ENCODE assay signal across 13 cellular contexts in the genomic region with DNA sequence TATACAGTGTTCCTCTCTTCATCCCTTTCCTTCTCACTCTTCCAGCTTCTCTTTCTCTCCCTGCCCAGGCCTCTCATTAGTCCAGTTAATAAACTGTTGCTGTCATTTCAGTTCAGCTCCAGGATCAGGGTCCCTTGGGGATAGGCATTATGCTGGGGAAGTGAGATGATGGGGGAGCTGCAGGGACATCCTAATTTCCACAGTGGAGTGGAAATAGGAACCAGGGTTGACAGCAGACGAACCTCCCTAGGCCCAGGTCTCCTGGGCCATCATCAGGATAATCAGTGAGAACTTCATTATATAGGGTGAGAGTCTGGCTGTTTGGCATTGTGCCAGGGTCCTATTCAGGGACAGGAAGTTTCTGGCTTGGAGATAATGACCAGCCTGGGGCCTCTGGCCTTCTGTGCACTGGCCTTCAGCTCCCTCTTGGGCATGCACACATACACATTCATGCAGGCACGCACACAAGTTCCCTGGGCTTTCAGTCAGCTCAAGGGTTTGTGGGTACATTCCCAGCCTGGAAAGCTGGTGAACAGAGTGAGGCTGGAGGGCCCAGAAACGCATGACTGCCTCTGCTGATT. TPM values are rescaled to one million over a fixed set of nuclear protein-coding genes. Genes with fewer than 3 reads are reported as not detected.
DNase-seq lines count a peak whose midpoint lies in the region; ATAC-seq, FAIRE-seq and TF ChIP-seq lines count a peak whose summit lies in the region.
"Had no signal": no experiment of that assay in that cellular context is flagged by ENCODE, and none has a peak within 500 bp of the region (broad histone marks: within the 10 kb centered on the region; RNA-seq: fewer than 3 reads in every experiment).

No MANE protein-coding gene starts in this region.

- H3K36me3 ChIP-seq in endothelial cell of umbilical vein (ENCODE audit: control insufficient read depth in 2 of 2, extremely low read depth in 1 of 2, insufficient read depth in 2 of 2, low read length in 2 of 2) = no peaks in the 10 kb centered on the region
- no peaks in the 10 kb centered on the region for H3K36me3 ChIP-seq in osteoblast (ENCODE audit: insufficient read depth, low read length)
- no peaks in the 10 kb centered on the region for H3K36me3 ChIP-seq in GM23338 (ENCODE audit: insufficient read depth)
- H3K36me3 ChIP-seq in colonic mucosa = no peaks in the 10 kb centered on the region
- H3K36me3 ChIP-seq: WERI-Rb-1 had no signal

- TF ChIP-seq CTCF in endothelial cell of umbilical vein (IDR thresholded peaks at IDR 0.05; ENCODE audit: extremely low read depth in 1 of 2, insufficient read depth in 1 of 2, low read depth in 1 of 2, low read length in 2 of 2) = no peak
- TF ChIP-seq CTCF in osteoblast (IDR thresholded peaks at IDR 0.05; ENCODE audit: extremely low read depth, low read depth, low read length) = no peak
- no peak for TF ChIP-seq CTCF in GM23338 (conservative IDR thresholded peaks at IDR 0.05; ENCODE audit: low read depth in 2 of 2)
- TF ChIP-seq CTCF in GM13976 (IDR thresholded peaks at IDR 0.05; ENCODE audit: borderline replicate concordance, control extremely low read depth, extremely low read depth, insufficient read depth, missing control alignments) = no peak
- TF ChIP-seq CTCF in colonic mucosa (IDR thresholded peaks at IDR 0.05) = no peak

- H3K79me2 ChIP-seq in endothelial cell of umbilical vein (ENCODE audit: control insufficient read depth, insufficient read depth, low read length) (no peaks in the 10 kb centered on the region), osteoblast (ENCODE audit: insufficient read depth, low read length) (no peaks in the 10 kb centered on the region), GM23338 (replicated peaks; ENCODE audit: insufficient read depth) (no peaks in the 10 kb centered on the region)

- peak; percentile 82 for FAIRE-seq in endothelial cell of umbilical vein (lab: Jason Lieb, UNC)

- CTCF ChIA-PET in endothelial cell of umbilical vein (lab: Charles Lee) = interaction anchor here (0.8 to 7.1 kb wide), 4 partner anchors 13 to 103 kb away, joined by 4 to 81 read pairs (median 18); a partner anchor contains a TSS

- peaks cover 20% of the 10 kb centered on the region for H3K4me1 Mint-ChIP-seq in GM23338

- no peak overlapping the region for H3K27ac Mint-ChIP-seq in GM23338

- H3K27ac ChIP-seq in endothelial cell of umbilical vein (ENCODE audit: insufficient read depth, low read depth, low read length) (peak overlapping the region; percentile 21), osteoblast (ENCODE audit: low read depth, low read length) (no peak overlapping the region), GM23338 (ENCODE audit: low read depth) (no peak overlapping the region), colonic mucosa (no peak overlapping the region)
- H3K27ac ChIP-seq: 22Rv1, WERI-Rb-1 had no signal

- no peaks in the 10 kb centered on the region for H3F3A ChIP-seq in GM23338 (replicated peaks; ENCODE audit: low read depth)

- H3K27me3 ChIP-seq in endothelial cell of umbilical vein (ENCODE audit: control insufficient read depth in 2 of 2, insufficient read depth in 2 of 2, low read length in 2 of 2) = no peaks in the 10 kb centered on the region
- no peaks in the 10 kb centered on the region for H3K27me3 ChIP-seq in osteoblast (ENCODE audit: insufficient read depth, low read length)
- H3K27me3 ChIP-seq in GM23338 (ENCODE audit: insufficient read depth) = no peaks in the 10 kb centered on the region
- H3K27me3 ChIP-seq in colonic mucosa = no peaks in the 10 kb centered on the region

- BruUV-seq in endothelial cell of umbilical vein (replicated peaks; lab: Mats Ljungman, UMichigan) = no TSS peak

- no peak overlapping the region for H3K4me3 Mint-ChIP-seq in GM23338

- peak; percentile 61 for DNase-seq in DMS 273 (lab: John Stamatoyannopoulos, UW; ENCODE audit: unreplicated experiment)
- no peak for DNase-seq in DMS 273 treated with DMSO at 0.1 percent for 48 hours (lab: John Stamatoyannopoulos, UW)
- DNase-seq in NCI-H69 (lab: John Stamatoyannopoulos, UW) = peak; percentile 62
- peak; percentile 72 for DNase-seq in endothelial cell of umbilical vein (ENCODE audit: low read depth, low spot score)
- DNase-seq in osteoblast (ENCODE audit: insufficient read length, low spot score, missing footprints) = peak; percentile 80
- no peak for DNase-seq in GM23338 (ENCODE audit: low spot score)
- no peak for DNase-seq in GM13976 (ENCODE audit: low spot score)
- DNase-seq in colonic mucosa = no peak
- DNase-seq: activated CD8-positive, alpha-beta memory T cell treated with anti-CD3 and anti-CD28 coated beads, Interleukin-2, amount 50 U/mL, for 48 hours; KG1; SHP77; WERI-Rb-1 had no signal

- H3K9me2 ChIP-seq in GM23338 (ENCODE audit: insufficient read depth) = no peaks in the 10 kb centered on the region

- H3K9me3 ChIP-seq in endothelial cell of umbilical vein (replicated peaks; ENCODE audit: control insufficient read depth, insufficient read depth, low read length) (no peaks in the 10 kb centered on the region), osteoblast (ENCODE audit: low read depth, low read length) (no peaks in the 10 kb centered on the region), colonic mucosa (no peaks in the 10 kb centered on the region)

- no peak overlapping the region for H3K4me3 ChIP-seq in endothelial cell of umbilical vein (replicated peaks in 1 of 3; ENCODE audit: insufficient read depth in 1 of 3, low read depth in 1 of 3, low read length in 3 of 3)
- no peak overlapping the region for H3K4me3 ChIP-seq in osteoblast (ENCODE audit: insufficient read depth, low read length)
- H3K4me3 ChIP-seq in GM23338 = no peak overlapping the region
- no peak overlapping the region for H3K4me3 ChIP-seq in colonic mucosa

- H3K4me2 ChIP-seq in endothelial cell of umbilical vein (ENCODE audit: insufficient read depth, low read length) (peak overlapping the region; percentile 4), osteoblast (ENCODE audit: insufficient read depth, low read length) (no peak overlapping the region), GM23338 (no peak overlapping the region)

- peaks cover 4% of the 10 kb centered on the region; the same call in 2 of the 3 replicates for H3K36me3 Mint-ChIP-seq in GM23338 (ENCODE audit: low read depth)

- H3K9me3 Mint-ChIP-seq in GM23338 = peaks cover 7% of the 10 kb centered on the region

- TF ChIP-seq POLR2A in endothelial cell of umbilical vein (IDR thresholded peaks at IDR 0.05; ENCODE audit: low read depth, low read length) = no peak

- no peaks in the 10 kb centered on the region for H3K9me1 ChIP-seq in endothelial cell of umbilical vein (replicated peaks; ENCODE audit: control insufficient read depth, extremely low read depth, insufficient read depth, low read length)

- POLR2A ChIA-PET in endothelial cell of umbilical vein (lab: Charles Lee) = interaction anchor here (0.7 to 1.2 kb wide), 2 partner anchors 14 to 103 kb away, joined by 3 read pairs; a partner anchor contains a TSS

- peak overlapping the region; percentile 3 for H3K9ac ChIP-seq in endothelial cell of umbilical vein (replicated peaks; ENCODE audit: extremely low read depth, insufficient read depth, low read length)
- no peak overlapping the region for H3K9ac ChIP-seq in colonic mucosa (ENCODE audit: low read depth in 2 of 2, low read length in 2 of 2)

- H2AFZ ChIP-seq in endothelial cell of umbilical vein (ENCODE audit: low read depth, low read length) = peak overlapping the region; percentile 82
- H2AFZ ChIP-seq in osteoblast (ENCODE audit: low read length) = no peak overlapping the region
- no peak overlapping the region for H2AFZ ChIP-seq in GM23338

- no peak for ATAC-seq in GM23338

- intact Hi-C loops in endothelial cell of umbilical vein (cut with micrococcal nuclease) = loop anchor here (5.0 kb wide), 1 partner anchor 102 kb away; a partner anchor contains a TSS
- intact Hi-C loops in colonic mucosa (cut with DNase I) = no loop called here

- H4K20me1 ChIP-seq in endothelial cell of umbilical vein (replicated peaks; ENCODE audit: control insufficient read depth, extremely low read depth, insufficient read depth, low read length) (no peaks in the 10 kb centered on the region), osteoblast (ENCODE audit: insufficient read depth, low read length) (no peaks in the 10 kb centered on the region), GM23338 (replicated peaks; ENCODE audit: insufficient read depth) (no peaks in the 10 kb centered on the region)

- dilution Hi-C loops in endothelial cell of umbilical vein (cut with MboI; ENCODE audit: extremely low pct_ligation_motif_present, low sequenced_read_pairs) = no loop called here

- H3K4me1 ChIP-seq in endothelial cell of umbilical vein (ENCODE audit: control insufficient read depth, extremely low read depth, insufficient read depth, low read length) (peaks cover 20% of the 10 kb centered on the region), osteoblast (ENCODE audit: insufficient read depth, low read length) (no peaks in the 10 kb centered on the region), GM23338 (ENCODE audit: insufficient read depth) (peaks cover 27% of the 10 kb centered on the region), colonic mucosa (peaks cover 7% of the 10 kb centered on the region)

- H3K27me3 Mint-ChIP-seq in GM23338 (ENCODE audit: insufficient read depth, low read depth, poor library complexity) = peaks cover 2% of the 10 kb centered on the region

- in situ Hi-C loops in GM13976 (cut with MboI; ENCODE audit: low sequenced_read_pairs, unreplicated experiment) = no loop called here

TF ChIP-seq in endothelial cell of umbilical vein, 7 proteins besides CTCF, POLR2A, EP300 and RAD21 (continues in another document):
- TF ChIP-seq GATA2 (IDR thresholded peaks at IDR 0.05; ENCODE audit: insufficient read depth, insufficient read length, low read depth, low read length) (peak; percentile 49), JUN (IDR thresholded peaks at IDR 0.05; ENCODE audit: borderline replicate concordance, insufficient read depth, insufficient read length, low read depth) (no peak)

TF ChIP-seq in GM23338, 12 proteins besides CTCF, POLR2A, EP300 and RAD21:
- no peak for TF ChIP-seq EZH2phosphoT487 (IDR thresholded peaks at IDR 0.05; ENCODE audit: unreplicated experiment)

RNA-seq across cellular contexts. Expression of a gene that starts 14.0 kb away (rescaled TPM):
- total RNA-seq in endothelial cell of umbilical vein = 14.4 and 20.1 TPM in 2 replicates
- 8.1 and 8.4 TPM in 2 replicates for polyA plus RNA-seq in endothelial cell of umbilical vein
- polyA plus RNA-seq in endothelial cell of umbilical vein (2011; cell fraction: cytosol; rRNA removed) = 5.3 and 5.5 TPM in 2 replicates
- 31.5 and 33.6 TPM in 2 replicates for polyA plus RNA-seq in endothelial cell of umbilical vein (2011; cell fraction: nucleus; rRNA removed)
- polyA plus RNA-seq in endothelial cell of umbilical vein (2012) = 4.1 and 4.8 TPM in 2 replicates
- polyA minus RNA-seq in endothelial cell of umbilical vein = 38.7 and 43.2 TPM in 2 replicates
- polyA minus RNA-seq in endothelial cell of umbilical vein (2011; cell fraction: cytosol; rRNA and poly(A)+ RNA removed) = 11.5 TPM
- 30.3 and 50.1 TPM in 2 replicates for polyA minus RNA-seq in endothelial cell of umbilical vein (2011; cell fraction: nucleus; rRNA and poly(A)+ RNA removed)
- total RNA-seq in osteoblast = 17.4 and 18.6 TPM in 2 replicates
- 40.4 and 41.8 TPM in 2 replicates for total RNA-seq in GM23338 (2014; rRNA removed; shearing (Covaris generic))
- polyA plus RNA-seq in GM23338 (2016; fragmentation: Nextera tagmentation; extraction: Ambion mirVana) = 7.7 and 10.0 TPM in 2 replicates
- 10 to 100 TPM; 12.1 to 13.8 TPM for total RNA-seq in colonic mucosa

Comparison
In these comparisons a context has a peak if more than half of its experiments do, and no peak if none do; other contexts are left out.
1. DNase-seq: peak in DMS 273 (single experiment), NCI-H69 (single experiment), endothelial cell of umbilical vein (single experiment) and osteoblast (single experiment); none in DMS 273 treated with DMSO at 0.1 percent for 48 hours (single experiment), GM23338 (single experiment), GM13976 (single experiment) and colonic mucosa (single experiment).